In the genomic region with DNA sequence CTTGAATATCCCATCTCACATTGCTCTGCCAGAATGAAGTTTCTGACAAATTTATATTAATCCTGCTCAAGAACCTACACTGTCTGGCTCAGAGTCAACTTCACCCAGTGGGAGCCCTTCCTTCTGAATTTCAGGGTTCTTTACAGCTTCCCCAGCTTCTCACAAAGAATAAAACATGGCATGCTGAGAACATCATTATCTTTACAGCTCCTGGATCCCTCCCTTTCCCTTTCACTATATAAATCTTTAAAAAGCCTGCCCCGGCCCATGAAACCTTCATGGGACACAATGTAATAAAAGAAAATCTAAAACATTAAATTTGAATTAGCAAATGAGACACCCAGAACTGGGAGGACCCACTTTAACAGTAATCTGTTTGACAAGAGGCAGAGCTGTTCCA, we compare ENCODE assay signal across 17 cellular contexts.
A peak's percentile ranks its signal among the peaks of the same experiment; 100 is the strongest.
DNase-seq lines count a peak whose midpoint lies in the region; TF ChIP-seq lines count a peak whose summit lies in the region.
"Had no signal": no experiment of that assay in that cellular context is flagged by ENCODE, and none has a peak within 500 bp of the region (broad histone marks: within the 10 kb centered on the region; RNA-seq: fewer than 3 reads in every experiment).

No MANE protein-coding gene starts in this region.

- H3K4me3 ChIP-seq in HEK293 (ENCODE audit: low read depth, low read length) (no peak overlapping the region), neural progenitor cell (no peak overlapping the region), smooth muscle cell (no peak overlapping the region)
- H3K4me3 ChIP-seq: HAP-1 had no signal

- DNase-seq in amniotic epithelial cell (ENCODE audit: low read depth) (peak; percentile 3), neural progenitor cell (ENCODE audit: low spot score) (no peak), smooth muscle cell (lab: John Stamatoyannopoulos, UW; ENCODE audit: unreplicated experiment) (no peak), H9 (no peak), NCI-H748 (lab: John Stamatoyannopoulos, UW; ENCODE audit: unreplicated experiment) (no peak)
- DNase-seq in stimulated activated CD4-positive, alpha-beta T cell treated with anti-CD3 and anti-CD28 coated beads, Interleukin-2, amount 100 ng/mL, for 48 hours: no peak
- DNase-seq: ACHN; AML-193; Caco-2; CD4-positive, alpha-beta T cell; DMS153; DMS79; GDM1 had no signal

- no peak overlapping the region for H4K5ac ChIP-seq in H9 (ENCODE audit: insufficient read length, low read depth, low read length)

- H3K9ac ChIP-seq in neural progenitor cell: no peak overlapping the region
- H3K9ac ChIP-seq in smooth muscle cell (ENCODE audit: low read depth): no peak overlapping the region
- H3K9ac ChIP-seq in H9 (ENCODE audit: extremely low read depth, insufficient read length, low read length): no peak overlapping the region

- no peak overlapping the region for H3T11ph ChIP-seq in H9 (ENCODE audit: low read length)

- TF ChIP-seq CTCF in HEK293 (tag by site-specific recombination; IDR thresholded peaks at IDR 0.05) (no peak), neural progenitor cell (IDR thresholded peaks at IDR 0.05) (no peak), smooth muscle cell (IDR thresholded peaks at IDR 0.05; ENCODE audit: borderline replicate concordance, insufficient read depth, poor library complexity, severe bottlenecking) (no peak), H9 (conservative IDR thresholded peaks at IDR 0.05) (no peak)

- no peak overlapping the region for H3K23ac ChIP-seq in H9 (ENCODE audit: insufficient read length, low read depth, low read length)

- WGBS in smooth muscle cell (ENCODE audit: low lambda C conversion rate): 23% methylated on average over 1 of the region's 1 CpG
- WGBS in H9 (ENCODE audit: extremely low coverage, insufficient read length, low lambda C conversion rate): no CpG with 5 or more reads among the region's 1 CpG

- H3K56ac ChIP-seq in H9 (ENCODE audit: insufficient read length, low read depth, low read length): no peak overlapping the region

- no peak overlapping the region for H3K14ac ChIP-seq in H9 (ENCODE audit: insufficient read depth, low read length)

- POLR2A ChIA-PET in HEK293 (lab: Yijun Ruan, JAX): no interaction called here

- no peak overlapping the region for H2BK20ac ChIP-seq in H9 (ENCODE audit: low read depth, low read length, poor library complexity, severe bottlenecking)

- H3K79me2 ChIP-seq in neural progenitor cell (ENCODE audit: low read depth) (no peaks in the 10 kb centered on the region), smooth muscle cell (ENCODE audit: low read depth) (no peaks in the 10 kb centered on the region), H9 (ENCODE audit: insufficient read depth, low read length) (no peaks in the 10 kb centered on the region)

- H3K4me3 Mint-ChIP-seq in neural progenitor cell: no peak overlapping the region
- H3K4me3 Mint-ChIP-seq in H9: no peak overlapping the region
- H3K4me3 Mint-ChIP-seq: CD4-positive, alpha-beta T cell had no signal

- no peaks in the 10 kb centered on the region for H3K36me3 ChIP-seq in HEK293 (ENCODE audit: control insufficient read depth in 2 of 2, insufficient read depth in 1 of 2, low read length in 2 of 2)
- no peaks in the 10 kb centered on the region for H3K36me3 ChIP-seq in neural progenitor cell
- H3K36me3 ChIP-seq in smooth muscle cell (ENCODE audit: low read depth): no peaks in the 10 kb centered on the region
- H3K36me3 ChIP-seq: HAP-1 had no signal

- H3K4me1 ChIP-seq in HEK293 (ENCODE audit: control insufficient read depth, insufficient read depth, low read length): no peaks in the 10 kb centered on the region
- peaks cover 9% of the 10 kb centered on the region for H3K4me1 ChIP-seq in neural progenitor cell
- H3K4me1 ChIP-seq in smooth muscle cell (ENCODE audit: low read depth): no peaks in the 10 kb centered on the region
- H3K4me1 ChIP-seq in H9 (ENCODE audit: insufficient read depth, low read length): peaks cover 7% of the 10 kb centered on the region; the same call in 1 of the 2 replicates
- H3K4me1 ChIP-seq: Caco-2 had no signal

- no peak overlapping the region for H3K27ac Mint-ChIP-seq in neural progenitor cell
- H3K27ac Mint-ChIP-seq in H9: no peak overlapping the region
- H3K27ac Mint-ChIP-seq: CD4-positive, alpha-beta T cell had no signal

- no peaks in the 10 kb centered on the region for H3K36me3 Mint-ChIP-seq in neural progenitor cell
- H3K36me3 Mint-ChIP-seq in H9 (ENCODE audit: insufficient read depth in 1 of 3, low read depth in 3 of 3): no peaks in the 10 kb centered on the region

- no peaks in the 10 kb centered on the region for H3K9me3 Mint-ChIP-seq in neural progenitor cell
- no peaks in the 10 kb centered on the region for H3K9me3 Mint-ChIP-seq in H9
- H3K9me3 Mint-ChIP-seq: CD4-positive, alpha-beta T cell had no signal

- H3K9me3 ChIP-seq in HEK293 (ENCODE audit: control insufficient read depth, insufficient read depth, low read depth, low read length): no peaks in the 10 kb centered on the region
- no peaks in the 10 kb centered on the region for H3K9me3 ChIP-seq in neural progenitor cell (ENCODE audit: low read depth)
- no peaks in the 10 kb centered on the region for H3K9me3 ChIP-seq in smooth muscle cell (replicated peaks; ENCODE audit: low read depth)
- no peaks in the 10 kb centered on the region for H3K9me3 ChIP-seq in H9 (ENCODE audit: control insufficient read depth, low read depth, low read length)
- H3K9me3 ChIP-seq: Caco-2, HAP-1 had no signal

- no peak overlapping the region for H3K18ac ChIP-seq in H9 (ENCODE audit: insufficient read length, low read depth, low read length)

- CTCF ChIA-PET in HEK293 (lab: Yijun Ruan, JAX): interaction anchor here (0.6 kb wide), 1 partner anchor 793 kb away, joined by 3 read pairs; no protein-coding TSS in a partner anchor

- H3K4me1 Mint-ChIP-seq in neural progenitor cell: peaks cover 29% of the 10 kb centered on the region
- H3K4me1 Mint-ChIP-seq in H9: peaks cover 30 to 36% of the 10 kb centered on the region in 2 experiments

- H3K27me3 Mint-ChIP-seq in neural progenitor cell (ENCODE audit: insufficient read depth, low read depth): peaks cover 2% of the 10 kb centered on the region
- no peaks in the 10 kb centered on the region for H3K27me3 Mint-ChIP-seq in H9 (ENCODE audit: low read depth)
- H3K27me3 Mint-ChIP-seq: CD4-positive, alpha-beta T cell had no signal

- H4K91ac ChIP-seq in H9 (ENCODE audit: insufficient read length, low read depth, low read length): no peak overlapping the region

- H3K4ac ChIP-seq in H9 (ENCODE audit: low read depth, low read length): no peak overlapping the region

- no peak overlapping the region for H3K27ac ChIP-seq in HEK293 (ENCODE audit: extremely low read depth, low read depth, low read length)
- no peak overlapping the region for H3K27ac ChIP-seq in neural progenitor cell
- H3K27ac ChIP-seq in smooth muscle cell (ENCODE audit: low read depth): no peak overlapping the region
- H3K27ac ChIP-seq in H9 (ENCODE audit: insufficient read length, low read depth, low read length): no peak overlapping the region
- H3K27ac ChIP-seq: C4-2B, HL-60 had no signal

- H3K27me3 ChIP-seq in neural progenitor cell (no peaks in the 10 kb centered on the region), smooth muscle cell (ENCODE audit: low read depth) (no peaks in the 10 kb centered on the region), H9 (ENCODE audit: insufficient read depth, low read length) (no peaks in the 10 kb centered on the region)

- H4K8ac ChIP-seq in H9 (replicated peaks; ENCODE audit: insufficient read length, low read depth, low read length): no peak overlapping the region

- H2BK120ac ChIP-seq in H9 (ENCODE audit: low read depth, low read length, poor library complexity, severe bottlenecking): no peak overlapping the region

- H2BK15ac ChIP-seq in H9 (ENCODE audit: low read depth, low read length): no peak overlapping the region

- no peaks in the 10 kb centered on the region for H3K79me1 ChIP-seq in H9 (ENCODE audit: insufficient read depth, low read depth, low read length, poor library complexity, severe bottlenecking)

- no peaks in the 10 kb centered on the region for H4K20me1 ChIP-seq in neural progenitor cell (ENCODE audit: low read depth)
- H4K20me1 ChIP-seq in smooth muscle cell (ENCODE audit: low read depth): no peaks in the 10 kb centered on the region
- H4K20me1 ChIP-seq in H9 (ENCODE audit: control insufficient read depth, insufficient read depth, insufficient read length): no peaks in the 10 kb centered on the region

- no peaks in the 10 kb centered on the region for H3K23me2 ChIP-seq in H9 (ENCODE audit: insufficient read length, low read depth, low read length, poor library complexity, severe bottlenecking)

- H3F3A ChIP-seq in neural progenitor cell (ENCODE audit: low read depth): no peaks in the 10 kb centered on the region
- no peaks in the 10 kb centered on the region for H3F3A ChIP-seq in smooth muscle cell (ENCODE audit: low read depth)

- H2AFZ ChIP-seq in neural progenitor cell (replicated peaks) (no peak overlapping the region), smooth muscle cell (ENCODE audit: low read depth) (peak overlapping the region; percentile 70), H9 (ENCODE audit: low read length) (no peak overlapping the region)

- H2AK5ac ChIP-seq in H9 (ENCODE audit: insufficient read length, low read length): no peak overlapping the region

- H2BK5ac ChIP-seq in H9 (ENCODE audit: insufficient read length, low read length): no peak overlapping the region

- H3K4me2 ChIP-seq in neural progenitor cell: peak overlapping the region; percentile 28
- peak overlapping the region; percentile 23 for H3K4me2 ChIP-seq in smooth muscle cell
- no peak overlapping the region for H3K4me2 ChIP-seq in H9 (ENCODE audit: insufficient read depth, insufficient read length, low read length)

- H2BK12ac ChIP-seq in H9 (ENCODE audit: insufficient read length, low read depth, low read length): no peak overlapping the region

TF ChIP-seq in HEK293, 187 proteins besides CTCF, POLR2A, EP300 and RAD21:
- TF ChIP-seq WT1 (tag by site-specific recombination; IDR thresholded peaks at IDR 0.05) (peak; percentile 35; the same call in 1 of the 2 replicates), MEIS1 (CRISPR knock-in tag; IDR thresholded peaks at IDR 0.05; ENCODE audit: borderline replicate concordance) (no peak)
- TF ChIP-seq, protein P1, sequence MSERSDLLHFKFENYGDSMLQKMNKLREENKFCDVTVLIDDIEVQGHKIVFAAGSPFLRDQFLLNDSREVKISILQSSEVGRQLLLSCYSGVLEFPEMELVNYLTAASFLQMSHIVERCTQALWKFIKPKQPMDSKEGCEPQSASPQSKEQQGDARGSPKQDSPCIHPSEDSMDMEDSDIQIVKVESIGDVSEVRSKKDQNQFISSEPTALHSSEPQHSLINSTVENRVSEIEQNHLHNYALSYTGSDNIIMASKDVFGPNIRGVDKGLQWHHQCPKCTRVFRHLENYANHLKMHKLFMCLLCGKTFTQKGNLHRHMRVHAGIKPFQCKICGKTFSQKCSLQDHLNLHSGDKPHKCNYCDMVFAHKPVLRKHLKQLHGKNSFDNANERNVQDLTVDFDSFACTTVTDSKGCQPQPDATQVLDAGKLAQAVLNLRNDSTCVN (tag by site-specific recombination; optimal IDR thresholded peaks at IDR 0.05): no peak
